1 cellular context compared by ENCODE assay signal in genomic region chr17:80090164-80090563, GRCh38.
TF ChIP-seq lines count a peak whose summit lies in the region.

No MANE protein-coding gene starts in this region.

TF ChIP-seq in K562, 482 proteins besides CTCF, POLR2A, EP300 and RAD21:
- peak; percentile 87 for TF ChIP-seq BHLHE40 (IDR thresholded peaks at IDR 0.05; ENCODE audit: low read length)
- TF ChIP-seq MAX (CRISPR knock-in tag; IDR thresholded peaks at IDR 0.05): peak; percentile 59; the same call in 1 of the 2 replicates
